In the genomic region with DNA sequence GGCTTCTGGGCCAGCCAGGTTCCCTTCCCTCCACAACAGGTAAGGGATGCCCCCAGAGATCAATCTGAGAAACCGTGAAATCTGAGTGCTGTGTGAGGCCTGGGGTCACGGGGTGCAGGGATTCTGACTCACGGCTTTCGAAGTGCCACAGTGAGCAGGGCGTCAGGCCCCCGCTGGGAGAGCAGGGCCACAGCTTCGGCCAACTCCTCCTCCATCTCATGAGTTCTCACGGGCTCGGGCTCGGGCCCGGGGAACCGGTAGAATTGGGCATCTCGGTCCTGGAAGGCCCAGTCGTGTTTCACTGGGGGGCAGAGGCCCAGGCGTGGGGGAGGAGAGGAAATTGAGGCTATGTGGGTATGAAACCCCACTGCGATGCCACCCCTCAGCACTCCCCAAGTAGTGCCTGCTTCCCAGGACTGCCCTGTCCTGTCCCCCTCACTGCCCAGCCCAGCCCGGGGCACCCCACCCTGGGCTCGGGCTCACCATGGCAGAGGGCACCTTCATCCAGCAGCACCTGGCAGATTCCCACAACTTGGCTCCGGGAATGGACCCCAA, we compare ENCODE assay signal across 19 cellular contexts. TPM values are rescaled to one million over a fixed set of nuclear protein-coding genes. Genes with fewer than 3 reads are reported as not detected.
DNase-seq lines count a peak whose midpoint lies in the region; ATAC-seq and TF ChIP-seq lines count a peak whose summit lies in the region.
"Had no signal": no experiment of that assay in that cellular context is flagged by ENCODE, and none has a peak within 500 bp of the region (broad histone marks: within the 10 kb centered on the region; RNA-seq: fewer than 3 reads in every experiment).

No MANE protein-coding gene starts in this region.

- H3K27ac ChIP-seq in left ventricle myocardium inferior (replicated peaks) (peak overlapping the region; percentile 90), heart right ventricle (peak overlapping the region in 1 of 10 donors; percentile 1), VCaP (peak overlapping the region; percentile 78; the same call in 1 of the 2 replicates), temporal lobe (ENCODE audit: low read depth, low read length) (peak overlapping the region; percentile 33)
- H3K27ac ChIP-seq: SJCRH30 had no signal

- no peaks in the 10 kb centered on the region for H3K9me3 ChIP-seq in left ventricle myocardium inferior (replicated peaks)
- H3K9me3 ChIP-seq in heart right ventricle: no peaks in the 10 kb centered on the region
- no peaks in the 10 kb centered on the region for H3K9me3 ChIP-seq in mucosa of descending colon
- H3K9me3 ChIP-seq: Caco-2, SJCRH30 had no signal

- TF ChIP-seq CTCF in left ventricle myocardium inferior (IDR thresholded peaks at IDR 0.05; ENCODE audit: borderline replicate concordance) (no peak), heart right ventricle (IDR thresholded peaks at IDR 0.05) (no peak), VCaP (conservative IDR thresholded peaks at IDR 0.05) (no peak), mucosa of descending colon (IDR thresholded peaks at IDR 0.05) (no peak)

- H3K36me3 ChIP-seq in left ventricle myocardium inferior (peaks cover 33% of the 10 kb centered on the region), heart right ventricle (peaks cover 0 to 66% (median 0%) of the 10 kb centered on the region in 9 donors), mucosa of descending colon (ENCODE audit: low read depth) (no peaks in the 10 kb centered on the region)
- H3K36me3 ChIP-seq: SJCRH30 had no signal

- H3K4me3 ChIP-seq in left ventricle myocardium inferior (no peak overlapping the region), heart right ventricle (no peak overlapping the region), mucosa of descending colon (no peak overlapping the region)
- H3K4me3 ChIP-seq: SJCRH30 had no signal

- intact Hi-C loops in left ventricle myocardium inferior (cut with micrococcal nuclease) (no loop called here), heart right ventricle (cut with DNase I) (loop anchor here in 1 of 10 donors (10.0 kb wide), 1 partner anchor 786 kb away; no protein-coding TSS in a partner anchor), mucosa of descending colon (cut with DNase I, micrococcal nuclease) (no loop called here)

- H3K4me1 ChIP-seq in left ventricle myocardium inferior (peaks cover 61% of the 10 kb centered on the region), heart right ventricle (peaks cover 34 to 55% (median 51%) of the 10 kb centered on the region in 9 donors), mucosa of descending colon (ENCODE audit: low read depth) (peaks cover 33% of the 10 kb centered on the region)

- ATAC-seq in heart right ventricle (no peak), mucosa of descending colon (no peak), GM21619 (IDR thresholded peaks at IDR 0.05; ENCODE audit: unreplicated experiment) (no peak)
- ATAC-seq: Panc1 had no signal

- 89 to 92% methylated on average over 19 of the region's 19 CpGs for WGBS in heart right ventricle, 2 donors

- H3K27me3 ChIP-seq in left ventricle myocardium inferior (ENCODE audit: low read depth): no peaks in the 10 kb centered on the region
- H3K27me3 ChIP-seq in heart right ventricle: no peaks in the 10 kb centered on the region

- DNase-seq in left ventricle myocardium inferior (no peak), heart right ventricle (no peak), mucosa of descending colon (peak in 2 of 3 donors; percentile 30 to 47), NCI-H748 (lab: John Stamatoyannopoulos, UW; ENCODE audit: unreplicated experiment) (no peak), OCI-M1 (lab: John Stamatoyannopoulos, UW) (no peak)
- DNase-seq: Caco-2; CD4-positive, alpha-beta T cell; Karpas-422; NCI-H1105 treated with DMSO at 0.1 percent for 48 hours; NCI-H2029 treated with DMSO at 0.1 percent for 48 hours; NCI-H524 treated with DMSO at 0.1 percent for 48 hours had no signal

RNA-seq across cellular contexts. Expression of a gene that starts 7.7 kb away (rescaled TPM):
- total RNA-seq in left ventricle myocardium inferior (34.8 TPM), heart right ventricle (10 to 100 TPM in 9 of 10 donors, 1 to 10 TPM in 1; 9.5 to 54.9 (median 19.8) TPM), mucosa of descending colon (10 to 100 TPM in 2 of 3 donors, 1 to 10 TPM in 1; 9.5 to 15.6 (median 11.4) TPM), temporal lobe (6.9 TPM)
- 100 to 1,000 TPM in 1 of 2 donors, 10 to 100 TPM in 1; 22.4 to 173 TPM for polyA plus RNA-seq in heart right ventricle

RNA-seq across cellular contexts. Expression of a gene that starts 22.0 kb away (rescaled TPM):
- total RNA-seq in left ventricle myocardium inferior: 25.3 TPM
- 10 to 100 TPM; 18.6 to 31.9 (median 22.1) TPM for total RNA-seq in heart right ventricle
- polyA plus RNA-seq in heart right ventricle: 10 to 100 TPM; 12.6 to 26.2 TPM
- 10 to 100 TPM; 17.2 to 35.4 (median 19.1) TPM for total RNA-seq in mucosa of descending colon
- total RNA-seq in temporal lobe: 7.4 TPM

RNA-seq across cellular contexts. Expression of a gene that starts 25.7 kb away (rescaled TPM):
- total RNA-seq in left ventricle myocardium inferior (0.49 TPM), heart right ventricle (under 1 TPM in 9 of 10 donors, not detected in 1; 0.11 to 0.56 (median 0.31) TPM), mucosa of descending colon (under 1 TPM in 2 of 3 donors, not detected in 1; 0.19 to 0.31 TPM), temporal lobe (not detected)
- polyA plus RNA-seq in heart right ventricle: under 1 TPM; 0.26 to 0.29 TPM
- total RNA-seq: B cell; CD4-positive, alpha-beta T cell; H4; M059J; SJCRH30 had no signal

RNA-seq across cellular contexts. Expression of a gene that starts 45.2 kb away (rescaled TPM):
- total RNA-seq in left ventricle myocardium inferior (24.2 TPM), heart right ventricle (10 to 100 TPM; 18.6 to 28.0 (median 21.8) TPM), mucosa of descending colon (10 to 100 TPM; 16.5 to 26.0 (median 20.0) TPM), temporal lobe (19.7 TPM)
- 10 to 100 TPM in 1 of 2 donors, 1 to 10 TPM in 1; 4.8 to 10.1 TPM for polyA plus RNA-seq in heart right ventricle

Comparison
In these comparisons a context has a peak if more than half of its experiments do, and no peak if none do; other contexts are left out.
1. DNase-seq: peak in mucosa of descending colon (2 of 3); none in left ventricle myocardium inferior (single experiment), heart right ventricle (0 of 2), NCI-H748 (single experiment) and OCI-M1 (single experiment).